In the genomic region with DNA sequence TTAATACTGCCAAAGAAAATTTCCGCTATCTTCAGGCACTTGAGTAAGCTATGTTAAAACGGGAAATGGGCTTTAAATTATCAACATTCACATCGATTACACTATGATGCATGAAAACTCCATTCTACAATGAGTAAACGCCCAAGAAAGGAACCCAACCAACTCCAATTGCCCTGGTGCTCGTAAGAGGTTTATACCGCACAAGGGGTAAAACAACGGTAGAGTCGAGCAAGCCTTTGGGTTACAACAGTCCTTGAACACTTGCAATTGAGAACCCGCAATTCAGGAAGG, we compare ENCODE assay signal across 8 cellular contexts. TPM values are rescaled to one million over a fixed set of nuclear protein-coding genes. Genes with fewer than 3 reads are reported as not detected.
DNase-seq lines count a peak whose midpoint lies in the region; ATAC-seq and TF ChIP-seq lines count a peak whose summit lies in the region.

No MANE protein-coding gene starts in this region.

- peak overlapping the region; percentile 80 to 88 for H3K4me3 ChIP-seq in Panc1 (ENCODE audit: low read depth in 2 of 2, low read length in 2 of 2)
- H3K4me3 ChIP-seq in mucosa of stomach (ENCODE audit: low read length): peak overlapping the region; percentile 49

- peak overlapping the region; percentile 88 for H3K4me3 Mint-ChIP-seq in activated CD4-positive, alpha-beta T cell treated with anti-CD3 and anti-CD28 coated beads, Interleukin-2, amount 10 ng/mL, durations not matched to agents 24 days and 14 days
- peak overlapping the region; percentile 85 for H3K4me3 Mint-ChIP-seq in dendritic cell treated with granulocyte-macrophage colony-stimulating factor and Interleukin-4, amounts not matched to agents 40 ng/mL and 50 ng/mL, for 4 days

- H3K27me3 ChIP-seq in Panc1 (ENCODE audit: control insufficient read depth, insufficient read depth, low read length) (no peaks in the 10 kb centered on the region), mucosa of stomach (ENCODE audit: control insufficient read depth, insufficient read depth, low read length) (no peaks in the 10 kb centered on the region)

- CTCF ChIA-PET in Panc1 (lab: Charles Lee): no interaction called here

- H3K9me3 ChIP-seq in Panc1 (ENCODE audit: control insufficient read depth, insufficient read depth, low read depth, low read length) (no peaks in the 10 kb centered on the region), mucosa of stomach (ENCODE audit: control insufficient read depth, low read length) (no peaks in the 10 kb centered on the region)

- DNase-seq in activated CD4-positive, alpha-beta T cell treated with anti-CD3 and anti-CD28 coated beads, Interleukin-2, amount 10 ng/mL, durations not matched to agents 24 days and 14 days: no peak
- DNase-seq in activated CD4-positive, alpha-beta T cell treated with anti-CD3 and anti-CD28 coated beads, Interleukin-2, amount 50 U/mL, for 48 hours: no peak
- DNase-seq in Panc1 (ENCODE audit: low read depth, low spot score) (no peak), NCI-H1417 (lab: John Stamatoyannopoulos, UW) (no peak), dedifferentiated amniotic fluid mesenchymal stem cell (ENCODE audit: extremely low spot score) (no peak)

- intact Hi-C loops in activated CD4-positive, alpha-beta T cell treated with anti-CD3 and anti-CD28 coated beads, Interleukin-2, amount 10 ng/mL, durations not matched to agents 24 days and 14 days (cut with micrococcal nuclease): loop anchor here (5.0 to 10.0 kb wide), 3 partner anchors 612 to 1756 kb away; a partner anchor contains a TSS
- intact Hi-C loops in Panc1 (cut with micrococcal nuclease; ENCODE audit: unreplicated experiment): no loop called here
- intact Hi-C loops in dendritic cell treated with granulocyte-macrophage colony-stimulating factor and Interleukin-4, amounts not matched to agents 40 ng/mL and 50 ng/mL, for 4 days (cut with micrococcal nuclease): loop anchor here (1.0 to 5.0 kb wide), 4 partner anchors 9 to 542 kb away; a partner anchor contains a TSS

- H3K4me1 Mint-ChIP-seq in activated CD4-positive, alpha-beta T cell treated with anti-CD3 and anti-CD28 coated beads, Interleukin-2, amount 10 ng/mL, durations not matched to agents 24 days and 14 days: peaks cover 25% of the 10 kb centered on the region
- H3K4me1 Mint-ChIP-seq in dendritic cell treated with granulocyte-macrophage colony-stimulating factor and Interleukin-4, amounts not matched to agents 40 ng/mL and 50 ng/mL, for 4 days (ENCODE audit: low read depth): peaks cover 34% of the 10 kb centered on the region

- in situ Hi-C loops in Panc1 (cut with HindIII; ENCODE audit: low pct_unique_long_range_greater_than_20kb, low sequenced_read_pairs): no loop called here

- H3K4me1 ChIP-seq in Panc1 (ENCODE audit: control insufficient read depth, insufficient read depth, low read length) (peaks cover 12% of the 10 kb centered on the region), mucosa of stomach (ENCODE audit: control insufficient read depth, insufficient read depth, low read length) (no peaks in the 10 kb centered on the region)

- H3K27ac ChIP-seq in Panc1 (ENCODE audit: low read length): peak overlapping the region; percentile 58

- H3K9ac ChIP-seq in mucosa of stomach (ENCODE audit: low read length): peak overlapping the region; percentile 69

- no peaks in the 10 kb centered on the region for H3K36me3 Mint-ChIP-seq in activated CD4-positive, alpha-beta T cell treated with anti-CD3 and anti-CD28 coated beads, Interleukin-2, amount 10 ng/mL, durations not matched to agents 24 days and 14 days (ENCODE audit: low read depth)
- H3K36me3 Mint-ChIP-seq in dendritic cell treated with granulocyte-macrophage colony-stimulating factor and Interleukin-4, amounts not matched to agents 40 ng/mL and 50 ng/mL, for 4 days (ENCODE audit: low read depth): peaks cover under 1% of the 10 kb centered on the region

- H3K36me3 ChIP-seq in Panc1 (ENCODE audit: control insufficient read depth, insufficient read depth, low read length): no peaks in the 10 kb centered on the region
- no peaks in the 10 kb centered on the region for H3K36me3 ChIP-seq in mucosa of stomach (ENCODE audit: control insufficient read depth, insufficient read depth, low read length)

- peak overlapping the region; percentile 94 for H3K27ac Mint-ChIP-seq in activated CD4-positive, alpha-beta T cell treated with anti-CD3 and anti-CD28 coated beads, Interleukin-2, amount 10 ng/mL, durations not matched to agents 24 days and 14 days
- peak overlapping the region; percentile 96 for H3K27ac Mint-ChIP-seq in dendritic cell treated with granulocyte-macrophage colony-stimulating factor and Interleukin-4, amounts not matched to agents 40 ng/mL and 50 ng/mL, for 4 days

- peaks cover 8% of the 10 kb centered on the region for H3K27me3 Mint-ChIP-seq in activated CD4-positive, alpha-beta T cell treated with anti-CD3 and anti-CD28 coated beads, Interleukin-2, amount 10 ng/mL, durations not matched to agents 24 days and 14 days
- no peaks in the 10 kb centered on the region for H3K27me3 Mint-ChIP-seq in dendritic cell treated with granulocyte-macrophage colony-stimulating factor and Interleukin-4, amounts not matched to agents 40 ng/mL and 50 ng/mL, for 4 days

- H3K9me3 Mint-ChIP-seq in activated CD4-positive, alpha-beta T cell treated with anti-CD3 and anti-CD28 coated beads, Interleukin-2, amount 10 ng/mL, durations not matched to agents 24 days and 14 days: no peaks in the 10 kb centered on the region
- H3K9me3 Mint-ChIP-seq in dendritic cell treated with granulocyte-macrophage colony-stimulating factor and Interleukin-4, amounts not matched to agents 40 ng/mL and 50 ng/mL, for 4 days: no peaks in the 10 kb centered on the region

- no peak for TF ChIP-seq CTCF in Panc1 (IDR thresholded peaks at IDR 0.05)

- no peak for ATAC-seq in Panc1
- no peak for ATAC-seq in activated CD4-positive, CD25-positive, alpha-beta regulatory T cell treated with anti-CD3 and anti-CD28 coated beads, Interleukin-2, amount 50 U/mL, for 24 hours

- POLR2A ChIA-PET in Panc1 (lab: Charles Lee): no interaction called here

- BruUV-seq in Panc1 (replicated peaks; lab: Mats Ljungman, UMichigan): no TSS peak

RNA-seq across cellular contexts. Expression of a gene that starts 1.0 kb away (rescaled TPM):
- 25.8 and 27.8 TPM in 2 replicates for total RNA-seq in activated CD4-positive, alpha-beta T cell treated with anti-CD3 and anti-CD28 coated beads, Interleukin-2, amount 10 ng/mL, durations not matched to agents 24 days and 14 days
- 11.6 TPM for total RNA-seq in Panc1 (2021; ENCODE audit: unreplicated experiment)
- polyA plus RNA-seq in Panc1 (2012; ENCODE audit: insufficient read length): 3.0 TPM
